ENCODE assay signal across 10 cellular contexts in the genomic region with DNA sequence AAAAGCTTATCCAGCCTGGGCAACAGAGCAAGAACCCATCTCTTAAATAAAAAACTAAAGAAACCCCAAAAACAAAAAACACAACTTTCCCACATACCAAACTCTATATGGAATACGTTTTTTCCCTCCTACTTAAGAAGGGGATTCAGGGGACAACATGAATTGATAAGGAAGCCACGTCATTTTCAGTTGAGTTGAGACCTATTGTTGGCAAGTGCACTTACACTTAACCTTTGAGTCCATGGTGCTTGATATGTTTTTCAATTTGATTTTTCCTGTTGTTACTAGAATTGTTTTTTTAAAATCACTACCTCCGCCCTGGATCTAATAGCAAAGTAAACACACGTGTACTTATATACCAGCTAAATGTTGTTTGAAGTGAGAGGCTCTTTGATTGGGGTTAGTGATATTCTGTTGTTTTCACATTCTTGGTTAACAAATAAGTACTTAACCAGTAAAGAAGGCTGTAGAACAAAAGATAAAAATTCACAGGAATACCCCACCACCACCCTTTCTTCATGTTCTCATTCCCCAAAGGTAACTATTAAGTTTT. TPM values are rescaled to one million over a fixed set of nuclear protein-coding genes. Genes with fewer than 3 reads are reported as not detected.
DNase-seq lines count a peak whose midpoint lies in the region; ATAC-seq and TF ChIP-seq lines count a peak whose summit lies in the region.
"Had no signal": no experiment of that assay in that cellular context is flagged by ENCODE, and none has a peak within 500 bp of the region (broad histone marks: within the 10 kb centered on the region; RNA-seq: fewer than 3 reads in every experiment).

No MANE protein-coding gene starts in this region.

- peak overlapping the region; percentile 91 for H3K4me3 Mint-ChIP-seq in activated T-cell treated with anti-CD3 and anti-CD28 coated beads, Interleukin-2, amount 50 U/mL, for 24 hours
- peak overlapping the region; percentile 98 for H3K4me3 Mint-ChIP-seq in stimulated activated memory B cell treated with anti-CD40 and anti-IgM and Interleukin-4, amounts not matched to agents 10 μg/mL and 1 μg/mL and 100 μg/mL, for 72 hours

- H3K27ac ChIP-seq in hepatocyte = peak overlapping the region; percentile 52

- peaks cover 34% of the 10 kb centered on the region for H3K4me1 ChIP-seq in hepatocyte (ENCODE audit: insufficient read depth)

- H4K20me1 ChIP-seq in hepatocyte (ENCODE audit: insufficient read depth, poor library complexity, severe bottlenecking) = no peaks in the 10 kb centered on the region

- H3K27ac Mint-ChIP-seq in activated T-cell treated with anti-CD3 and anti-CD28 coated beads, Interleukin-2, amount 50 U/mL, for 24 hours = no peak overlapping the region
- H3K27ac Mint-ChIP-seq in stimulated activated memory B cell treated with anti-CD40 and anti-IgM and Interleukin-4, amounts not matched to agents 10 μg/mL and 1 μg/mL and 100 μg/mL, for 72 hours = no peak overlapping the region

- H3K4me1 Mint-ChIP-seq in activated T-cell treated with anti-CD3 and anti-CD28 coated beads, Interleukin-2, amount 50 U/mL, for 24 hours (ENCODE audit: low read depth) = peaks cover 31% of the 10 kb centered on the region
- H3K4me1 Mint-ChIP-seq in stimulated activated memory B cell treated with anti-CD40 and anti-IgM and Interleukin-4, amounts not matched to agents 10 μg/mL and 1 μg/mL and 100 μg/mL, for 72 hours = peaks cover 26% of the 10 kb centered on the region

- H3K9me2 ChIP-seq in hepatocyte (replicated peaks; ENCODE audit: insufficient read depth) = no peaks in the 10 kb centered on the region

- TF ChIP-seq CTCF in WI38 (IDR thresholded peaks at IDR 0.05; ENCODE audit: low read depth, low read length) (no peak), hepatocyte (IDR thresholded peaks at IDR 0.05; ENCODE audit: poor library complexity) (no peak)

- no peak for ATAC-seq in stimulated activated memory B cell treated with anti-CD40 and anti-IgM and Interleukin-4, amounts not matched to agents 10 μg/mL and 1 μg/mL and 100 μg/mL, for 72 hours
- ATAC-seq in GM21367 (IDR thresholded peaks at IDR 0.05; ENCODE audit: unreplicated experiment) = no peak
- ATAC-seq: sciatic nerve had no signal

- H3K9me3 ChIP-seq in hepatocyte (ENCODE audit: low read depth) = no peaks in the 10 kb centered on the region

- no peaks in the 10 kb centered on the region for H3K9me3 Mint-ChIP-seq in activated T-cell treated with anti-CD3 and anti-CD28 coated beads, Interleukin-2, amount 50 U/mL, for 24 hours
- no peaks in the 10 kb centered on the region for H3K9me3 Mint-ChIP-seq in stimulated activated memory B cell treated with anti-CD40 and anti-IgM and Interleukin-4, amounts not matched to agents 10 μg/mL and 1 μg/mL and 100 μg/mL, for 72 hours

- no peak overlapping the region for H2AFZ ChIP-seq in hepatocyte

- 60% methylated on average over 4 of the region's 4 CpGs for WGBS in hepatocyte (ENCODE audit: low lambda C conversion rate, missing lambda C conversion rate)

- H3K36me3 Mint-ChIP-seq in activated T-cell treated with anti-CD3 and anti-CD28 coated beads, Interleukin-2, amount 50 U/mL, for 24 hours (ENCODE audit: low read depth) = peaks cover 52% of the 10 kb centered on the region
- peaks cover 3% of the 10 kb centered on the region for H3K36me3 Mint-ChIP-seq in stimulated activated memory B cell treated with anti-CD40 and anti-IgM and Interleukin-4, amounts not matched to agents 10 μg/mL and 1 μg/mL and 100 μg/mL, for 72 hours

- H3K4me3 ChIP-seq in WI38 (ENCODE audit: low read depth, low read length) (peak overlapping the region; percentile 96; the same call in 1 of the 2 replicates), hepatocyte (peak overlapping the region; percentile 74)

- no peaks in the 10 kb centered on the region for H3K36me3 ChIP-seq in hepatocyte (replicated peaks; ENCODE audit: insufficient read depth, low read depth)

- peaks cover 43% of the 10 kb centered on the region for H3K79me2 ChIP-seq in hepatocyte

- H3K4me2 ChIP-seq in hepatocyte = peak overlapping the region; percentile 84

- no peaks in the 10 kb centered on the region for H3K27me3 Mint-ChIP-seq in activated T-cell treated with anti-CD3 and anti-CD28 coated beads, Interleukin-2, amount 50 U/mL, for 24 hours
- no peaks in the 10 kb centered on the region for H3K27me3 Mint-ChIP-seq in stimulated activated memory B cell treated with anti-CD40 and anti-IgM and Interleukin-4, amounts not matched to agents 10 μg/mL and 1 μg/mL and 100 μg/mL, for 72 hours

- no peaks in the 10 kb centered on the region for H3K27me3 ChIP-seq in hepatocyte

- DNase-seq in activated T-cell treated with anti-CD3 and anti-CD28 coated beads, Interleukin-2, amount 50 U/mL, for 24 hours = no peak
- no peak for DNase-seq in activated T-cell treated with anti-CD3 and anti-CD28 coated beads, Interleukin-2, amount 50 U/mL, for 1 hour
- DNase-seq in hepatocyte (ENCODE audit: low spot score) (no peak), mesenteric fat pad (ENCODE audit: low spot score) (no peak)
- DNase-seq in activated CD4-positive, CD25-positive, alpha-beta regulatory T cell treated with anti-CD3 and anti-CD28 coated beads, Interleukin-2, amount 50 U/mL, for 72 hours = no peak
- DNase-seq: NCI-H2081 treated with DMSO at 0.1 percent for 48 hours had no signal

RNA-seq across cellular contexts. Expression of gene FAM177A1, which starts 2.0 kb away (rescaled TPM):
- total RNA-seq in hepatocyte = 69.4 and 100 TPM in 2 replicates
- polyA plus RNA-seq in hepatocyte = 132 and 153 TPM in 2 replicates
- total RNA-seq in mesenteric fat pad = 58.4 TPM
